Comparison of ENCODE assay signal across 7 cellular contexts in the genomic region with DNA sequence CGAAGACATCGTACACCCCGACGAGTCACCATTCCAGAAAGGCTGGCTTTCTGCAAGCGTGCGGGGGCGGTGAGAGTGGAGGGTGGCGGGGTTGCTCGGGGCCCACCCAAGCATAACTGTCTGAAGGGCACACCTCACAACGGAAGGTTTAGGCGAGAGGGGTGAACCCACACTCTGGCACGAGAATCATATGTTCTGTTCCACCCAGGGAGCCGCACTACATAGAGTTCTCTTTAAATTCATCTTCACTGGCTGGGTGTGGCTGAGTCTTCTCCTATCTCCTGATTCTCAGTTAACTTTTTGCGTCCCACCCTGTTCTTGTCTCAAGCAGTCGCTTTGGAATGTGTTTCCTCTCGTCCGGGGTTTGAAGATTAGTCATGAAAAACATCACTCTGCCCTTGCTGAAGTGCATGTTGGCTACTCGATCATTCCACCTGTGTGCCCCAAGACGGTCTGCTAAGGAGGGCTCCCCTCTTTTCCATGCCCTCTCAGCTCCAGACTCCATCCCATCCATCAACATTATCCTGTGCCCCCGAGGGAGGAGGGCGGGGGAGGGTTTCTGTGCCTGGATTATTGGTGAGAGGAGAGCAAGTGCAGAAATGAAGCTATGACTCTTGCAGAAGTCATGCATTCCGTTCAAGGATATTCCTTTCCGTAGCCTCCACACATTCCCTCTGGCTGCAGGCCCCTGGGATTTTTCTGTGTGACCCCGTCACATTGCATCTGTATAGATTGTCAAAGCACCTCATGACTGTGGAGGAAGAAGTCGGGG. TPM values are rescaled to one million over a fixed set of nuclear protein-coding genes. Genes with fewer than 3 reads are reported as not detected.
DNase-seq lines count a peak whose midpoint lies in the region; ATAC-seq, FAIRE-seq and TF ChIP-seq lines count a peak whose summit lies in the region.

No MANE protein-coding gene starts in this region.

- peak overlapping the region; percentile 76 for H3K4me2 ChIP-seq in Loucy (ENCODE audit: low read depth, low read length, poor library complexity, severe bottlenecking)

- intact Hi-C loops in right lobe of liver (cut with DNase I) (loop anchor here (5.0 to 10.0 kb wide), 3 partner anchors 77 to 150 kb away; no protein-coding TSS in a partner anchor), thyroid gland (cut with DNase I) (loop anchor here (5.0 kb wide), 1 partner anchor 67 kb away; no protein-coding TSS in a partner anchor)

- H3K4me3 ChIP-seq in Loucy (ENCODE audit: low read length, poor library complexity, severe bottlenecking) (no peak overlapping the region), bronchial epithelial cell (ENCODE audit: low read depth, low read length) (peak overlapping the region; percentile 53), right lobe of liver (peak overlapping the region in 1 of 3 donors; percentile 72), thyroid gland (replicated peaks in 1 of 3) (peak overlapping the region in 1 of 3 donors; percentile 15)

- DNase-seq in bronchial epithelial cell (ENCODE audit: low read depth): peak; percentile 77
- no peak for DNase-seq in right lobe of liver
- DNase-seq in thyroid gland: peak in 1 of 2 donors; percentile 16
- no peak for DNase-seq in activated CD4-positive, alpha-beta T cell treated with anti-CD3 and anti-CD28 coated beads for 4 hours
- DNase-seq in superior temporal gyrus (ENCODE audit: extremely low spot score): no peak
- no peak for DNase-seq in left lobe of liver (ENCODE audit: low spot score)

- no peaks in the 10 kb centered on the region for H3K36me3 ChIP-seq in Loucy (ENCODE audit: insufficient read depth, low read length)
- H3K36me3 ChIP-seq in bronchial epithelial cell (ENCODE audit: control insufficient read depth, insufficient read depth, low read length): no peaks in the 10 kb centered on the region
- H3K36me3 ChIP-seq in right lobe of liver: no peaks in the 10 kb centered on the region
- H3K36me3 ChIP-seq in thyroid gland: no peaks in the 10 kb centered on the region

- H3K9me3 ChIP-seq in Loucy (ENCODE audit: insufficient read depth, low read depth, low read length): no peaks in the 10 kb centered on the region
- H3K9me3 ChIP-seq in right lobe of liver: no peaks in the 10 kb centered on the region
- no peaks in the 10 kb centered on the region for H3K9me3 ChIP-seq in thyroid gland

- 80% methylated on average over 11 of the region's 25 CpGs for whole genome bisulfite sequencing in right lobe of liver (ENCODE audit: insufficient coverage, low coverage, low lambda C conversion rate, missing lambda C conversion rate)
- 50 to 51% methylated on average over 24 to 25 of the region's 25 CpGs for WGBS in thyroid gland, 2 donors

- ATAC-seq in right lobe of liver (peak in 1 of 4 donors; percentile 0), left lobe of liver (no peak)

- H3F3A ChIP-seq in Loucy (ENCODE audit: low read depth): no peaks in the 10 kb centered on the region

- H3K9me2 ChIP-seq in Loucy (replicated peaks; ENCODE audit: low read depth, low read length): no peaks in the 10 kb centered on the region

- H3K27ac ChIP-seq in right lobe of liver (peak overlapping the region; percentile 63 to 93 (median 75)), thyroid gland (peak overlapping the region; percentile 91 to 94 (median 94))

- no peaks in the 10 kb centered on the region for H4K20me1 ChIP-seq in Loucy (ENCODE audit: insufficient read depth, low read length, poor library complexity, severe bottlenecking)

- H3K4me1 ChIP-seq in Loucy (ENCODE audit: insufficient read depth, low read length, poor library complexity, severe bottlenecking): peaks cover 16% of the 10 kb centered on the region
- peaks cover 0 to 14% (median 3%) of the 10 kb centered on the region in 4 donors for H3K4me1 ChIP-seq in right lobe of liver
- peaks cover 11 to 30% of the 10 kb centered on the region in 2 donors for H3K4me1 ChIP-seq in thyroid gland

- peak overlapping the region; percentile 88 for H2AFZ ChIP-seq in Loucy (ENCODE audit: low read length)

- H3K27me3 ChIP-seq in Loucy (ENCODE audit: insufficient read depth, low read length, poor library complexity, severe bottlenecking) (no peaks in the 10 kb centered on the region), bronchial epithelial cell (ENCODE audit: control insufficient read depth, insufficient read depth, low read length) (no peaks in the 10 kb centered on the region), right lobe of liver (no peaks in the 10 kb centered on the region), thyroid gland (no peaks in the 10 kb centered on the region)

- no peak for TF ChIP-seq POLR2A in right lobe of liver (IDR thresholded peaks at IDR 0.05)
- no peak for TF ChIP-seq POLR2A in thyroid gland (IDR thresholded peaks at IDR 0.05)

- H3K79me2 ChIP-seq in Loucy (ENCODE audit: insufficient read depth, low read length): no peaks in the 10 kb centered on the region; the same call in 1 of the 2 replicates

- peak; percentile 89 for FAIRE-seq in bronchial epithelial cell (lab: Jason Lieb, UNC)

- TF ChIP-seq CTCF in Loucy (conservative IDR thresholded peaks at IDR 0.05; ENCODE audit: low read length) (no peak), bronchial epithelial cell (IDR thresholded peaks at IDR 0.05; ENCODE audit: insufficient read depth, low read length, severe bottlenecking) (no peak), right lobe of liver (IDR thresholded peaks at IDR 0.05) (no peak), thyroid gland (IDR thresholded peaks at IDR 0.05) (no peak)

- peak overlapping the region; percentile 72 for H3K9ac ChIP-seq in Loucy (ENCODE audit: low read depth, low read length, poor library complexity, severe bottlenecking)

RNA-seq across cellular contexts. Expression of a gene that starts 53.5 kb away (rescaled TPM):
- total RNA-seq in bronchial epithelial cell (0.13 TPM in 1 of 2 replicates, not detected in the other), right lobe of liver (1 to 10 TPM in 5 of 6 experiments, under 1 TPM in 1; 0.70 to 2.7 (median 2.2) TPM), thyroid gland (10 to 100 TPM; 20.7 to 38.8 (median 27.8) TPM), left lobe of liver (1.1 TPM)

Comparison
In these comparisons a context has a peak if more than half of its experiments do, and no peak if none do; other contexts are left out.
1. RNA of a gene that starts 53.5 kb away (total RNA-seq): 20.7 to 38.8 TPM in thyroid gland; 0.70 to 2.7 TPM in right lobe of liver, 1.1 TPM in left lobe of liver (single experiment) and 0.13 TPM in bronchial epithelial cell; every median in the first group is over 4 times any median in the second.